ENCODE assay signal across 16 cellular contexts in genomic region chr2:27855476-27855875, GRCh38. TPM values are rescaled to one million over a fixed set of nuclear protein-coding genes. Genes with fewer than 3 reads are reported as not detected.
A peak's percentile ranks its signal among the peaks of the same experiment; 100 is the strongest.
DNase-seq lines count a peak whose midpoint lies in the region; TF ChIP-seq lines count a peak whose summit lies in the region.
"Had no signal": no experiment of that assay in that cellular context is flagged by ENCODE, and none has a peak within 500 bp of the region (broad histone marks: within the 10 kb centered on the region; RNA-seq: fewer than 3 reads in every experiment).

No MANE protein-coding gene starts in this region.

- H3K4me1 ChIP-seq in osteoblast (ENCODE audit: insufficient read depth, low read length): peaks cover 25% of the 10 kb centered on the region

- DNase-seq in DMS 273 (lab: John Stamatoyannopoulos, UW; ENCODE audit: unreplicated experiment) (peak; percentile 25), DMS 273 treated with DMSO at 0.1 percent for 48 hours (lab: John Stamatoyannopoulos, UW) (no peak), NCI-H460 (ENCODE audit: extremely low read depth, low read depth) (peak; percentile 33), dermis blood vessel endothelial cell (peak; percentile 47), osteoblast (ENCODE audit: insufficient read length, low spot score, missing footprints) (peak; percentile 11), NCI-H2107 treated with DMSO at 0.1 percent for 48 hours (lab: John Stamatoyannopoulos, UW; ENCODE audit: unreplicated experiment) (no peak), HT-29 (ENCODE audit: low spot score) (no peak)
- DNase-seq in activated CD4-positive, alpha-beta T cell treated with anti-CD3 and anti-CD28 coated beads, Interleukin-2, amount 10 ng/mL, durations not matched to agents 7 days and 5 days: no peak
- DNase-seq: activated CD4-positive, alpha-beta T cell treated with anti-CD3 and anti-CD28 coated beads for 1 hour; activated naive CD4-positive, alpha-beta T cell; hippocampal formation; NCI-H1092; NCI-H526; SJCRH30 had no signal

- peaks cover 15% of the 10 kb centered on the region for H3K9me3 Mint-ChIP-seq in activated CD4-positive, alpha-beta T cell treated with anti-CD3 and anti-CD28 coated beads, Interleukin-2, amount 10 ng/mL, durations not matched to agents 7 days and 5 days

- no peak for TF ChIP-seq CTCF in osteoblast (IDR thresholded peaks at IDR 0.05; ENCODE audit: extremely low read depth, low read depth, low read length)

- no peak overlapping the region for H2AFZ ChIP-seq in osteoblast (ENCODE audit: low read length)

- no peak overlapping the region for H3K4me3 ChIP-seq in osteoblast (ENCODE audit: insufficient read depth, low read length)
- H3K4me3 ChIP-seq: SJCRH30, thoracic aorta had no signal

- H3K9me3 ChIP-seq in osteoblast (ENCODE audit: low read depth, low read length): no peaks in the 10 kb centered on the region
- H3K9me3 ChIP-seq: thoracic aorta had no signal

- peak overlapping the region; percentile 16 for H3K4me2 ChIP-seq in osteoblast (ENCODE audit: insufficient read depth, low read length)

- no peaks in the 10 kb centered on the region for H3K36me3 ChIP-seq in osteoblast (ENCODE audit: insufficient read depth, low read length)
- H3K36me3 ChIP-seq: SJCRH30, thoracic aorta had no signal

- H3K27ac ChIP-seq in osteoblast (ENCODE audit: low read depth, low read length): peak overlapping the region; percentile 67
- H3K27ac ChIP-seq: 22Rv1, SJCRH30, thoracic aorta had no signal

- H3K27me3 Mint-ChIP-seq in activated CD4-positive, alpha-beta T cell treated with anti-CD3 and anti-CD28 coated beads, Interleukin-2, amount 10 ng/mL, durations not matched to agents 7 days and 5 days: no peaks in the 10 kb centered on the region

- no peaks in the 10 kb centered on the region for H4K20me1 ChIP-seq in osteoblast (ENCODE audit: insufficient read depth, low read length)

- peaks cover 11% of the 10 kb centered on the region for H3K36me3 Mint-ChIP-seq in activated CD4-positive, alpha-beta T cell treated with anti-CD3 and anti-CD28 coated beads, Interleukin-2, amount 10 ng/mL, durations not matched to agents 7 days and 5 days (ENCODE audit: low read depth)

- POLR2A ChIA-PET in activated CD4-positive, alpha-beta T cell treated with anti-CD3 and anti-CD28 coated beads, Interleukin-2, amount 10 ng/mL, durations not matched to agents 7 days and 5 days (lab: Charles Lee): no interaction called here

- no peak overlapping the region for H3K4me3 Mint-ChIP-seq in activated CD4-positive, alpha-beta T cell treated with anti-CD3 and anti-CD28 coated beads, Interleukin-2, amount 10 ng/mL, durations not matched to agents 7 days and 5 days

- H3K27me3 ChIP-seq in osteoblast (ENCODE audit: insufficient read depth, low read length): no peaks in the 10 kb centered on the region
- H3K27me3 ChIP-seq: SJCRH30 had no signal

- CTCF ChIA-PET in activated CD4-positive, alpha-beta T cell treated with anti-CD3 and anti-CD28 coated beads, Interleukin-2, amount 10 ng/mL, durations not matched to agents 7 days and 5 days (lab: Charles Lee): interaction anchor here (0.7 to 1.0 kb wide), 2 partner anchors 19 to 107 kb away, joined by 3 read pairs; no protein-coding TSS in a partner anchor

- peaks cover 6% of the 10 kb centered on the region for H3K4me1 Mint-ChIP-seq in activated CD4-positive, alpha-beta T cell treated with anti-CD3 and anti-CD28 coated beads, Interleukin-2, amount 10 ng/mL, durations not matched to agents 7 days and 5 days

- H3K27ac Mint-ChIP-seq in activated CD4-positive, alpha-beta T cell treated with anti-CD3 and anti-CD28 coated beads, Interleukin-2, amount 10 ng/mL, durations not matched to agents 7 days and 5 days: no peak overlapping the region

- no peaks in the 10 kb centered on the region for H3K79me2 ChIP-seq in osteoblast (ENCODE audit: insufficient read depth, low read length)

RNA-seq across cellular contexts. Expression of gene RBKS, which starts 34.7 kb away (rescaled TPM):
- 3.0 and 3.8 TPM in 2 replicates for total RNA-seq in NCI-H460 (2014; rRNA removed; shearing (Covaris generic))
- 1.6 and 5.3 TPM in 2 replicates for polyA plus RNA-seq in NCI-H460 (2014; cell fraction: nucleus; rRNA removed)
- total RNA-seq in dermis blood vessel endothelial cell (0.98 and 1.2 TPM in 2 replicates), osteoblast (1.1 and 2.1 TPM in 2 replicates)
- 0.42 and 0.53 TPM in 2 replicates for total RNA-seq in HT-29 (2014; rRNA removed; shearing (Covaris generic))
- total RNA-seq in activated CD4-positive, alpha-beta T cell treated with anti-CD3 and anti-CD28 coated beads, Interleukin-2, amount 10 ng/mL, durations not matched to agents 7 days and 5 days: 1 to 10 TPM; 1.2 TPM

RNA-seq across cellular contexts. Expression of gene BABAM2, which starts 35.1 kb away (rescaled TPM):
- total RNA-seq in NCI-H460 (2014; rRNA removed; shearing (Covaris generic)): 58.8 and 61.1 TPM in 2 replicates
- polyA plus RNA-seq in NCI-H460 (2014; cell fraction: nucleus; rRNA removed): 12.1 and 12.9 TPM in 2 replicates
- total RNA-seq in dermis blood vessel endothelial cell: 13.6 and 17.8 TPM in 2 replicates
- 42.0 and 45.4 TPM in 2 replicates for total RNA-seq in osteoblast
- 7.0 and 10.5 TPM in 2 replicates for total RNA-seq in HT-29 (2014; rRNA removed; shearing (Covaris generic))
- total RNA-seq in activated CD4-positive, alpha-beta T cell treated with anti-CD3 and anti-CD28 coated beads, Interleukin-2, amount 10 ng/mL, durations not matched to agents 7 days and 5 days: 10 to 100 TPM; 41.9 to 49.7 TPM

Comparison
In these comparisons a context has a peak if more than half of its experiments do, and no peak if none do; other contexts are left out.
1. DNase-seq: peak in DMS 273 (single experiment), NCI-H460 (single experiment), dermis blood vessel endothelial cell (single experiment) and osteoblast (single experiment); none in DMS 273 treated with DMSO at 0.1 percent for 48 hours (single experiment), NCI-H2107 treated with DMSO at 0.1 percent for 48 hours (single experiment), HT-29 (single experiment) and activated CD4-positive, alpha-beta T cell treated with anti-CD3 and anti-CD28 coated beads, Interleukin-2, amount 10 ng/mL, durations not matched to agents 7 days and 5 days (single experiment).